ENCODE assay signal across 1 cellular context in the genomic region with DNA sequence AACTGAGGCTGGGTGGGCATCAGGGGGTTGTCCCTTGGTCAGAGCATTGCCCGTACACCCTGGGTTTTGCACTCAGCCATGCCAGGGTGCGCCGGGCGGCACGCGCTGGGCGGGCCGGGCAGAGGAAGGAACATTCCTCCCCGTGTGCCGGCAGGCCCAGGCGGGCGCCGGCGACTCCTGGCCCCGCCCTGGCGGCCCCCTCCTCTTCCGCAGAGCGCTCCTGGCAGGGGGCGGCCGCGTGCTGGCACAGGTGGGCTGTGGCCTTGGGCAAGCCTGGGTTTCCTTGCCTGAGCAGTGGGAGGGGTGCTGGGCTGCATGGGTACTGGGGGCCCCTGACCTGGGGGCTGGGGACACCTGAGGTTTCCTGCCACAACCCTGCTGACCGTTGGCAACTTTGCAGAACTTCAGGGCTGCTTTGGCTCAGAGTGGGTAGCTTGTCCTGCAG.
TF ChIP-seq lines count a peak whose summit lies in the region.

No MANE protein-coding gene starts in this region.

TF ChIP-seq in K562, 482 proteins besides CTCF, POLR2A, EP300 and RAD21:
- TF ChIP-seq HNRNPL (IDR thresholded peaks at IDR 0.05; ENCODE audit: low read depth, low read length) (peak; percentile 39; the same call in 1 of the 2 replicates), TCFL5 (CRISPR knock-in tag; conservative IDR thresholded peaks at IDR 0.05) (no peak)
